ENCODE assay signal across 7 cellular contexts in the genomic region with DNA sequence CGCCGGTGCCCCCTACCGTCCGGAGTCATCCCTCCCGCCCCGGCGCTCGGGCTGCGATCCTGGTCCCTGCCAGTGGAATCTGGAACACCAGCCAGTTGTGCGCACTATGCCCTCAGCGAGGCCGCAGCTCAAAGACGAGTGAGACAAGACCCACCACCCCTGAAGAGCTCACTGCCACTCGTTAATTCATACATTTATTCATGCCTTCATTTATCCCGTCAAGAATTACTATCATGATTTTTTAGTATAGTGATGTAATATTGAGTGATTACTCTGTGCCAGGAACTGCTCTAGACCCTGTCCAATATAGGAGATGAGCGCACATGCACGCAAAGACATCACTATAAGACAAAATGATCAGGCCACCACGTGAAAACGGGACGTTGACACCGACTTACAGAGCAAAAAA. TPM values are rescaled to one million over a fixed set of nuclear protein-coding genes. Genes with fewer than 3 reads are reported as not detected.
A peak's percentile ranks its signal among the peaks of the same experiment; 100 is the strongest.
DNase-seq lines count a peak whose midpoint lies in the region; ATAC-seq and TF ChIP-seq lines count a peak whose summit lies in the region.

No MANE protein-coding gene starts in this region.

- no peak overlapping the region; the same call in 1 of the 2 replicates for H3K27ac ChIP-seq in PC-3 (ENCODE audit: low read length)
- H3K27ac ChIP-seq in duodenal mucosa (ENCODE audit: low read depth, low read length), result peak overlapping the region; percentile 99
- H3K27ac ChIP-seq in thyroid gland, result peak overlapping the region; percentile 98 to 100 (median 98)

- no peak for TF ChIP-seq POLR2A in thyroid gland (IDR thresholded peaks at IDR 0.05)

- H3K27ac Mint-ChIP-seq in memory B cell, result peak overlapping the region; percentile 97

- H2AFZ ChIP-seq in PC-3 (ENCODE audit: low read length), result peak overlapping the region; percentile 22; the same call in 1 of the 2 replicates

- DNase-seq in G401 (ENCODE audit: low spot score) (peak; percentile 74), PC-3 (no peak), memory B cell (ENCODE audit: low spot score in 2 of 2) (no peak), thyroid gland (peak in 1 of 2 donors; percentile 90), NCI-H526 treated with DMSO at 0.1 percent for 48 hours (lab: John Stamatoyannopoulos, UW) (no peak)

- intact Hi-C loops in PC-3 (cut with micrococcal nuclease) (loop anchor here (5.0 kb wide), 1 partner anchor 238 kb away; no protein-coding TSS in a partner anchor), thyroid gland (cut with DNase I) (loop anchor here (5.0 kb wide), 1 partner anchor 327 kb away; the partner anchor contains the start of gene TET2)

- peaks cover 9% of the 10 kb centered on the region for H3K4me1 Mint-ChIP-seq in memory B cell

- H3K27me3 ChIP-seq in PC-3 (ENCODE audit: low read length) (no peaks in the 10 kb centered on the region), duodenal mucosa (ENCODE audit: control insufficient read depth in 1 of 2, insufficient read depth in 2 of 2, low read length in 2 of 2) (no peaks in the 10 kb centered on the region), thyroid gland (no peaks in the 10 kb centered on the region)

- H3K4me2 ChIP-seq in PC-3 (ENCODE audit: low read length), result peak overlapping the region; percentile 92

- TF ChIP-seq CTCF in PC-3 (conservative IDR thresholded peaks at IDR 0.05; ENCODE audit: low read depth, low read length) (peak; percentile 71), thyroid gland (IDR thresholded peaks at IDR 0.05) (peak in 4 of 6 experiments; percentile 63 to 91 (median 78))

- H3K4me1 ChIP-seq in PC-3 (ENCODE audit: insufficient read depth, low read length) (peaks cover 20% of the 10 kb centered on the region), duodenal mucosa (ENCODE audit: control insufficient read depth in 1 of 2, insufficient read depth in 2 of 2, low read length in 2 of 2) (peaks cover 21 to 22% of the 10 kb centered on the region in 2 donors), thyroid gland (peaks cover 14 to 19% of the 10 kb centered on the region in 2 donors)

- H3K36me3 ChIP-seq in PC-3 (ENCODE audit: low read depth, low read length), result no peaks in the 10 kb centered on the region
- H3K36me3 ChIP-seq in duodenal mucosa (ENCODE audit: control insufficient read depth in 1 of 2, insufficient read depth in 2 of 2, low read length in 2 of 2), result no peaks in the 10 kb centered on the region
- H3K36me3 ChIP-seq in thyroid gland, result no peaks in the 10 kb centered on the region

- H3K9ac ChIP-seq in PC-3 (ENCODE audit: low read length), result peak overlapping the region; percentile 98
- H3K9ac ChIP-seq in duodenal mucosa (ENCODE audit: low read depth in 1 of 2, low read length in 2 of 2), result peak overlapping the region; percentile 94 to 96

- in situ Hi-C loops in G401 (cut with HindIII; ENCODE audit: low sequenced_read_pairs), result no loop called here

- POLR2A ChIA-PET in PC-3 (lab: Charles Lee; ENCODE audit: unreplicated experiment), result interaction anchor here (0.6 kb wide), 2 partner anchors 70 to 95 kb away, joined by 3 read pairs; no protein-coding TSS in a partner anchor

- no peaks in the 10 kb centered on the region for H3K9me3 Mint-ChIP-seq in memory B cell

- H4K20me1 ChIP-seq in PC-3 (ENCODE audit: low read length), result peaks cover 26% of the 10 kb centered on the region

- ATAC-seq in GM21528 (IDR thresholded peaks at IDR 0.05; ENCODE audit: low FRiP score, unreplicated experiment) (peak; percentile 2), PC-3 (no peak), memory B cell (ENCODE audit: low read depth) (peak; percentile 2)

- no peaks in the 10 kb centered on the region for H3K9me3 ChIP-seq in PC-3 (ENCODE audit: low read length)
- H3K9me3 ChIP-seq in duodenal mucosa (ENCODE audit: control insufficient read depth in 1 of 2, low read length in 2 of 2), result no peaks in the 10 kb centered on the region
- H3K9me3 ChIP-seq in thyroid gland, result no peaks in the 10 kb centered on the region

- H3F3A ChIP-seq in PC-3 (ENCODE audit: low read length, unreplicated experiment), result no peaks in the 10 kb centered on the region

- H3K27me3 Mint-ChIP-seq in memory B cell, result no peaks in the 10 kb centered on the region

- 10 to 11% methylated on average over 20 to 21 of the region's 21 CpGs for WGBS in thyroid gland, 2 donors

- BruUV-seq in PC-3 (replicated peaks; lab: Mats Ljungman, UMichigan), result no TSS peak

- no peaks in the 10 kb centered on the region for H3K36me3 Mint-ChIP-seq in memory B cell

- CTCF ChIA-PET in PC-3 (lab: Charles Lee), result interaction anchor here (0.5 to 1.2 kb wide), 3 partner anchors 106 to 438 kb away, joined by 3 read pairs; no protein-coding TSS in a partner anchor

- H3K4me3 Mint-ChIP-seq in memory B cell, result peak overlapping the region; percentile 97

- H3K4me3 ChIP-seq in PC-3 (ENCODE audit: low read length) (peak overlapping the region; percentile 94), duodenal mucosa (ENCODE audit: low read depth in 1 of 2, low read length in 2 of 2) (peak overlapping the region; percentile 77 to 99), thyroid gland (replicated peaks in 1 of 3) (peak overlapping the region; percentile 79 to 85 (median 82))

- peaks cover 41% of the 10 kb centered on the region for H3K79me2 ChIP-seq in PC-3 (ENCODE audit: low read length)

- H3K9me2 ChIP-seq in PC-3 (replicated peaks; ENCODE audit: low read length), result no peaks in the 10 kb centered on the region

RNA-seq across cellular contexts. Expression of gene PPA2, which starts 0.3 kb away (rescaled TPM):
- 203 and 214 TPM in 2 replicates for total RNA-seq in G401 (2014; rRNA removed; shearing (Covaris generic))
- total RNA-seq in PC-3 (2014; rRNA removed) (108 and 125 TPM in 2 replicates), thyroid gland (100 to 1,000 TPM; 182 to 435 (median 311) TPM)
